ENCODE assay signal across 1 cellular context in genomic region chr1:52534928-52535764, GRCh38.
A peak's percentile ranks its signal among the peaks of the same experiment; 100 is the strongest.
TF ChIP-seq lines count a peak whose summit lies in the region.

No MANE protein-coding gene starts in this region.

TF ChIP-seq in K562, 482 proteins besides CTCF, POLR2A, EP300 and RAD21 (continues in another document):
- no peak for TF ChIP-seq MEF2A (IDR thresholded peaks at IDR 0.05; ENCODE audit: control insufficient read depth, low read depth, low read length)
- TF ChIP-seq MYBL2 (IDR thresholded peaks at IDR 0.05; ENCODE audit: low read depth), result no peak
- no peak for TF ChIP-seq MYBL2 (CRISPR knock-in tag; IDR thresholded peaks at IDR 0.05; ENCODE audit: borderline replicate concordance)
- no peak for TF ChIP-seq PHB2 (IDR thresholded peaks at IDR 0.05; ENCODE audit: low read depth)
- no peak for TF ChIP-seq HMG20A (CRISPR knock-in tag; conservative IDR thresholded peaks at IDR 0.05)
- no peak for TF ChIP-seq ZNF239 (CRISPR knock-in tag; IDR thresholded peaks at IDR 0.05)
- no peak for TF ChIP-seq IRF1 (CRISPR knock-in tag; IDR thresholded peaks at IDR 0.05; ENCODE audit: borderline replicate concordance)
- no peak for TF ChIP-seq GTF3C2 (IDR thresholded peaks at IDR 0.05; ENCODE audit: borderline replicate concordance, extremely low read depth, insufficient read length)
- TF ChIP-seq U2AF1 (optimal IDR thresholded peaks at IDR 0.05; ENCODE audit: low read depth, low read length), result no peak
- TF ChIP-seq ATF4 (CRISPR knock-in tag; IDR thresholded peaks at IDR 0.05), result no peak
- no peak for TF ChIP-seq ZNF146 (CRISPR knock-in tag; IDR thresholded peaks at IDR 0.05; ENCODE audit: unreplicated experiment)
- TF ChIP-seq ZFX (CRISPR knock-in tag; IDR thresholded peaks at IDR 0.05), result no peak
- 0 out of 2 replicates have a peak, but pooled peaks have one; percentile 17 for TF ChIP-seq FOSL1 (tag; conservative IDR thresholded peaks at IDR 0.05)
- TF ChIP-seq RERE (CRISPR knock-in tag; IDR thresholded peaks at IDR 0.05; ENCODE audit: borderline replicate concordance), result no peak
- no peak for TF ChIP-seq SAFB (IDR thresholded peaks at IDR 0.05; ENCODE audit: borderline replicate concordance, low read depth, low read length)
- TF ChIP-seq TCF15 (CRISPR knock-in tag; IDR thresholded peaks at IDR 0.05), result no peak
- TF ChIP-seq DIDO1 (tag; IDR thresholded peaks at IDR 0.05; ENCODE audit: low read depth), result no peak
- no peak for TF ChIP-seq NFXL1 (CRISPR knock-in tag; IDR thresholded peaks at IDR 0.05)
- no peak for TF ChIP-seq ZBTB40 (IDR thresholded peaks at IDR 0.05)
- no peak for TF ChIP-seq ZBTB40 (CRISPR knock-in tag; IDR thresholded peaks at IDR 0.05)
- TF ChIP-seq E2F4 (CRISPR knock-in tag; IDR thresholded peaks at IDR 0.05; ENCODE audit: low read depth), result no peak
- no peak for TF ChIP-seq PHB (CRISPR knock-in tag; IDR thresholded peaks at IDR 0.05)
- no peak for TF ChIP-seq KLF10 (CRISPR knock-in tag; IDR thresholded peaks at IDR 0.05)
- TF ChIP-seq ETV1 (tag; conservative IDR thresholded peaks at IDR 0.05; ENCODE audit: low read depth), result no peak
- TF ChIP-seq ZNF766 (CRISPR knock-in tag; conservative IDR thresholded peaks at IDR 0.05), result no peak
- TF ChIP-seq RUNX1 (IDR thresholded peaks at IDR 0.05; ENCODE audit: low read depth), result no peak
- TF ChIP-seq POLR2AphosphoS2 (IDR thresholded peaks at IDR 0.05; ENCODE audit: low read length), result no peak
- no peak for TF ChIP-seq LCOR (CRISPR knock-in tag; IDR thresholded peaks at IDR 0.05)
- no peak for TF ChIP-seq ZNF586 (CRISPR knock-in tag; conservative IDR thresholded peaks at IDR 0.05)
- no peak for TF ChIP-seq ZNF561 (CRISPR knock-in tag; conservative IDR thresholded peaks at IDR 0.05)
- TF ChIP-seq KDM5B (IDR thresholded peaks at IDR 0.05; ENCODE audit: insufficient replicate concordance, low read depth, low read length), result no peak
- no peak for TF ChIP-seq ILK (tag; IDR thresholded peaks at IDR 0.05; ENCODE audit: borderline replicate concordance, low read depth)
- no peak for TF ChIP-seq RHOXF2B (CRISPR knock-in tag; conservative IDR thresholded peaks at IDR 0.05)
- TF ChIP-seq E2F1 (CRISPR knock-in tag; IDR thresholded peaks at IDR 0.05), result no peak
- no peak for TF ChIP-seq ASH1L (IDR thresholded peaks at IDR 0.05; ENCODE audit: borderline replicate concordance, low read depth, partially characterized antibody)
- no peak for TF ChIP-seq ZNF444 (CRISPR knock-in tag; IDR thresholded peaks at IDR 0.05)
